Comparison of ENCODE assay signal across 16 cellular contexts in genomic region chr3:65729973-65730372, GRCh38.
DNase-seq lines count a peak whose midpoint lies in the region; FAIRE-seq and TF ChIP-seq lines count a peak whose summit lies in the region.
"Had no signal": no experiment of that assay in that cellular context is flagged by ENCODE, and none has a peak within 500 bp of the region (broad histone marks: within the 10 kb centered on the region; RNA-seq: fewer than 3 reads in every experiment).

No MANE protein-coding gene starts in this region.

- H3K9me3 ChIP-seq in SK-N-SH, result no peaks in the 10 kb centered on the region
- no peaks in the 10 kb centered on the region for H3K9me3 ChIP-seq in stomach
- H3K9me3 ChIP-seq: lower lobe of right lung, ovary, thoracic aorta had no signal

- H4K20me1 ChIP-seq in SK-N-SH (ENCODE audit: insufficient read depth), result no peaks in the 10 kb centered on the region; the same call in 1 of the 2 replicates

- H3K4me1 ChIP-seq in SK-N-SH (ENCODE audit: control insufficient read depth in 1 of 2, insufficient read depth in 2 of 2, low read depth in 1 of 2, low read length in 1 of 2), result peaks cover 11% of the 10 kb centered on the region in 2 experiments
- peaks cover 14 to 37% (median 20%) of the 10 kb centered on the region in 4 donors for H3K4me1 ChIP-seq in stomach

- no peak for FAIRE-seq in GM19239 (lab: Jason Lieb, UNC)
- FAIRE-seq: colon had no signal

- H3K4me3 ChIP-seq in SK-N-SH (ENCODE audit: low read depth in 2 of 2, low read length in 1 of 2) (no peak overlapping the region), stomach (no peak overlapping the region)
- H3K4me3 ChIP-seq: lower lobe of right lung, ovary, thoracic aorta had no signal

- TF ChIP-seq CTCF in SK-N-SH (IDR thresholded peaks at IDR 0.05), result no peak
- TF ChIP-seq CTCF in stomach (IDR thresholded peaks at IDR 0.05), result no peak

- H3K4me2 ChIP-seq in SK-N-SH, result peak overlapping the region; percentile 25; the same call in 1 of the 2 replicates

- TF ChIP-seq RAD21 in SK-N-SH (IDR thresholded peaks at IDR 0.05; ENCODE audit: low read length), result no peak

- H3K36me3 ChIP-seq in SK-N-SH (replicated peaks in 1 of 2; ENCODE audit: control insufficient read depth in 1 of 2, insufficient read depth in 2 of 2, low read length in 1 of 2) (no peaks in the 10 kb centered on the region), stomach (no peaks in the 10 kb centered on the region)
- H3K36me3 ChIP-seq: lower lobe of right lung, ovary, thoracic aorta had no signal

- DNase-seq in GM04503 (ENCODE audit: low read depth), result peak; percentile 56
- no peak for DNase-seq in SK-N-SH
- peak; percentile 18 for DNase-seq in iris pigment epithelial cell (ENCODE audit: low read depth)
- no peak for DNase-seq in stomach
- no peak for DNase-seq in GM19239 (ENCODE audit: insufficient read length, low spot score)
- DNase-seq in erythroblast (lab: John Stamatoyannopoulos, UW), result no peak
- no peak for DNase-seq in SK-N-DZ (ENCODE audit: low spot score)
- DNase-seq: activated CD4-positive, alpha-beta T cell treated with anti-CD3 and anti-CD28 coated beads for 48 hours; COR-L47; lower lobe of right lung; NCI-H1417 treated with DMSO at 0.1 percent for 48 hours; NCI-H774; T-cell had no signal

- H3K27me3 ChIP-seq in SK-N-SH (ENCODE audit: insufficient read depth), result no peaks in the 10 kb centered on the region
- no peaks in the 10 kb centered on the region for H3K27me3 ChIP-seq in stomach
- H3K27me3 ChIP-seq: ovary had no signal

- no peak overlapping the region; the same call in 1 of the 2 replicates for H3K9ac ChIP-seq in SK-N-SH

- no peaks in the 10 kb centered on the region for H3K9me2 ChIP-seq in SK-N-SH

- H2AFZ ChIP-seq in SK-N-SH (ENCODE audit: low read depth), result no peak overlapping the region

- intact Hi-C loops in stomach (cut with DNase I; ENCODE audit: low total_unique reads), result no loop called here

- POLR2A ChIA-PET in SK-N-SH (lab: Yijun Ruan, JAX), result no interaction called here

- H3K27ac ChIP-seq in SK-N-SH (ENCODE audit: low read depth in 2 of 2, low read length in 1 of 2) (peak overlapping the region; percentile 76 to 81), stomach (peak overlapping the region in 3 of 5 donors; percentile 7 to 26 (median 22))
- H3K27ac ChIP-seq: lower lobe of right lung, ovary had no signal

- CTCF ChIA-PET in SK-N-SH (lab: Yijun Ruan, JAX), result interaction anchor here (2.2 to 9.4 kb wide), 2 partner anchors 134 to 292 kb away, joined by 13 to 81 read pairs; no protein-coding TSS in a partner anchor

- no peak for TF ChIP-seq POLR2A in stomach (IDR thresholded peaks at IDR 0.05)
- TF ChIP-seq POLR2A in erythroblast (IDR thresholded peaks at IDR 0.05; ENCODE audit: low read length), result no peak

- H3K79me2 ChIP-seq in SK-N-SH (ENCODE audit: insufficient read depth), result peaks cover 3% of the 10 kb centered on the region; the same call in 1 of the 2 replicates

- no peak for TF ChIP-seq EP300 in SK-N-SH (IDR thresholded peaks at IDR 0.05; ENCODE audit: borderline replicate concordance in 1 of 2, low read depth in 1 of 2, low read length in 1 of 2)
- no peak for TF ChIP-seq EP300 in stomach (IDR thresholded peaks at IDR 0.05)

- peaks cover 14% of the 10 kb centered on the region for H3F3A ChIP-seq in SK-N-SH (replicated peaks; ENCODE audit: insufficient read depth)

TF ChIP-seq in SK-N-SH, 30 proteins besides CTCF, POLR2A, EP300 and RAD21:
- TF ChIP-seq ELF1 (IDR thresholded peaks at IDR 0.05) (no peak), YY1 (IDR thresholded peaks at IDR 0.05; ENCODE audit: low read depth) (0 out of 2 replicates have a peak, but pooled peaks have one; percentile 31)
TF ChIP-seq in SK-N-SH: peak in this region for 1.

Comparison
In these comparisons a context has a peak if more than half of its experiments do, and no peak if none do; other contexts are left out.
1. DNase-seq: peak in GM04503 (single experiment) and iris pigment epithelial cell (single experiment); none in SK-N-SH (single experiment), stomach (single experiment), GM19239 (single experiment), erythroblast (0 of 2) and SK-N-DZ (single experiment).